In the genomic region with DNA sequence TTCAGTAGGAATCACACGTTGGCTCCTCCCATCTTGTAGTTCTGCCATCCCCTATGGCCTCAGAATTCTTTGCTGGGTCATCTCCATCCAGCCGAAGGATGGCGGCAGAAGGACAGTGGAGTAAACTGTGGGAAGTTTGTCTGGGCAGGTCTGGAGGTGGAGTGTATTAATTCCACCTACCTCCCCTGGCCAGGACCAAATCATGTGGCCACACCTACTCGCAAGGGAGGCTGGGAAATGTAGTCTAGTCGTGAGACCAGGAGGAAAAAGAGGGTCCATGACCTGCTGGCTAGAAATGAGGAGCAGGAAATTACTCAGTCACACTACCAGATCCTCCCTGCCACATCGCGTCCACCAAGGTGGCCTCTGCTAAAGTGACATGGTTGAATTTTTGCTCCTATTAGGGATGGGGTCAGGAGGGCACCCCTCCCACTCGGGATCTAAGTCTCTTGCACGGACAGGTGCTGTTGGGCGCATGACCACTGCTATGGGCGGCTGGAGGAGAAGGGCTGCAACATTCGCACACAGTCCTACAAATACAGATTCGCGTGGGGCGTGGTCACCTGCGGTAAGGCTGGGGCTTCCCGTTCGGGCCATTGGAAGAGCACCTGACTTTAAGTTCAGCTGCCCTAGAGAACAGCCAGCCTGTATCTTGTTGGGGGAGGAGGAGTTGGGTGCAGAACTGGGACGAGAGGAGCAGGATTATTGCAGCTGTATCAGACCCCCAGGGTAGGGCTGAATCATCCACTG, we compare ENCODE assay signal across 1 cellular context.
TF ChIP-seq lines count a peak whose summit lies in the region.

No MANE protein-coding gene starts in this region.

TF ChIP-seq in HepG2, 621 proteins besides CTCF, POLR2A, EP300 and RAD21:
- TF ChIP-seq THAP11 (CRISPR knock-in tag; IDR thresholded peaks at IDR 0.05) (peak; percentile 76), ZNF143 (CRISPR knock-in tag; IDR thresholded peaks at IDR 0.05) (peak; percentile 76)
- TF ChIP-seq, protein P1, sequence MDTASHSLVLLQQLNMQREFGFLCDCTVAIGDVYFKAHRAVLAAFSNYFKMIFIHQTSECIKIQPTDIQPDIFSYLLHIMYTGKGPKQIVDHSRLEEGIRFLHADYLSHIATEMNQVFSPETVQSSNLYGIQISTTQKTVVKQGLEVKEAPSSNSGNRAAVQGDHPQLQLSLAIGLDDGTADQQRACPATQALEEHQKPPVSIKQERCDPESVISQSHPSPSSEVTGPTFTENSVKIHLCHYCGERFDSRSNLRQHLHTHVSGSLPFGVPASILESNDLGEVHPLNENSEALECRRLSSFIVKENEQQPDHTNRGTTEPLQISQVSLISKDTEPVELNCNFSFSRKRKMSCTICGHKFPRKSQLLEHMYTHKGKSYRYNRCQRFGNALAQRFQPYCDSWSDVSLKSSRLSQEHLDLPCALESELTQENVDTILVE (CRISPR knock-in tag; IDR thresholded peaks at IDR 0.05): no peak
TF ChIP-seq in HepG2: peak in this region for 2.
